8 cellular contexts compared by ENCODE assay signal in genomic region chr4:174521800-174522182, GRCh38. TPM values are rescaled to one million over a fixed set of nuclear protein-coding genes. Genes with fewer than 3 reads are reported as not detected.
A peak's percentile ranks its signal among the peaks of the same experiment; 100 is the strongest.
DNase-seq lines count a peak whose midpoint lies in the region; ATAC-seq and TF ChIP-seq lines count a peak whose summit lies in the region.

No MANE protein-coding gene starts in this region.

- TF ChIP-seq CTCF in PC-9 (conservative IDR thresholded peaks at IDR 0.05) (no peak), coronary artery (IDR thresholded peaks at IDR 0.05) (no peak)

- H3F3A ChIP-seq in PC-9 (ENCODE audit: insufficient read depth, low read depth) = no peaks in the 10 kb centered on the region

- H3K4me1 ChIP-seq in PC-9 (replicated peaks; ENCODE audit: insufficient read depth) (no peaks in the 10 kb centered on the region), mesodermal cell (ENCODE audit: control insufficient read depth, insufficient read depth, low read length, poor library complexity, severe bottlenecking) (no peaks in the 10 kb centered on the region), aorta (ENCODE audit: control insufficient read depth in 1 of 2, insufficient read depth in 2 of 2, low read length in 2 of 2) (no peaks in the 10 kb centered on the region)

- intact Hi-C loops in PC-9 (cut with micrococcal nuclease; ENCODE audit: unreplicated experiment) (loop anchor here (2.0 to 5.0 kb wide), 2 partner anchors 157 to 191 kb away; no protein-coding TSS in a partner anchor), aorta (cut with DNase I) (no loop called here)

- no peaks in the 10 kb centered on the region for H3K9me3 ChIP-seq in PC-9 (ENCODE audit: insufficient read depth, low read depth)
- H3K9me3 ChIP-seq in mesodermal cell (ENCODE audit: control insufficient read depth, low read length) = no peaks in the 10 kb centered on the region
- H3K9me3 ChIP-seq in aorta (ENCODE audit: control insufficient read depth, low read length) = no peaks in the 10 kb centered on the region

- ATAC-seq in HG02973 (IDR thresholded peaks at IDR 0.05; ENCODE audit: unreplicated experiment) = peak; percentile 27
- no peak for ATAC-seq in aorta (ENCODE audit: low FRiP score)

- CTCF ChIA-PET in PC-9 (lab: Charles Lee) = interaction anchor here (1.0 kb wide), 1 partner anchor 110 kb away, joined by 3 read pairs; no protein-coding TSS in a partner anchor

- WGBS in mesodermal cell (ENCODE audit: insufficient coverage in 2 of 2), 2 experiments = 24 to 28% methylated on average over 6 to 12 of the region's 12 CpGs
- 10 to 13% methylated on average over 12 of the region's 12 CpGs for WGBS in aorta, 2 donors

- H3K36me3 ChIP-seq in PC-9 (ENCODE audit: low read depth) = no peaks in the 10 kb centered on the region
- no peaks in the 10 kb centered on the region for H3K36me3 ChIP-seq in mesodermal cell (ENCODE audit: control insufficient read depth, insufficient read depth, low read length)
- H3K36me3 ChIP-seq in aorta (ENCODE audit: control insufficient read depth in 1 of 2, insufficient read depth in 2 of 2, low read length in 1 of 2) = no peaks in the 10 kb centered on the region

- H3K4me3 ChIP-seq in PC-9 (peak overlapping the region; percentile 55; the same call in 1 of the 2 replicates), coronary artery (peak overlapping the region; percentile 75), mesodermal cell (ENCODE audit: extremely low read depth, insufficient read depth, low read length, poor library complexity, severe bottlenecking) (peak overlapping the region; percentile 49), aorta (ENCODE audit: low read length in 2 of 2) (peak overlapping the region; percentile 56 to 61)

- H4K20me1 ChIP-seq in PC-9 (ENCODE audit: insufficient read depth) = no peaks in the 10 kb centered on the region

- H3K79me2 ChIP-seq in PC-9 (ENCODE audit: low read depth) = no peaks in the 10 kb centered on the region

- H2AFZ ChIP-seq in PC-9 = peak overlapping the region; percentile 78

- H3K9me2 ChIP-seq in PC-9 (ENCODE audit: insufficient read depth) = no peaks in the 10 kb centered on the region

- H3K27ac ChIP-seq in PC-9 = no peak overlapping the region
- peak overlapping the region in 1 of 2 donors; percentile 42 for H3K27ac ChIP-seq in coronary artery
- H3K27ac ChIP-seq in mesodermal cell (ENCODE audit: low read depth, low read length, severe bottlenecking) = no peak overlapping the region
- H3K27ac ChIP-seq in aorta (ENCODE audit: low read depth in 1 of 2, low read length in 2 of 2) = no peak overlapping the region

- H3K27me3 ChIP-seq in PC-9 (ENCODE audit: insufficient read depth, low read depth) (no peaks in the 10 kb centered on the region), aorta (ENCODE audit: control insufficient read depth in 1 of 2, insufficient read depth in 2 of 2, low read length in 1 of 2) (no peaks in the 10 kb centered on the region)

- POLR2A ChIA-PET in PC-9 (lab: Charles Lee; ENCODE audit: unreplicated experiment) = no interaction called here

- DNase-seq in activated gamma-delta T cell treated with Interleukin-2 at 50 U/mL for 16 hours = peak; percentile 9
- no peak for DNase-seq in activated gamma-delta T cell (lab: John Stamatoyannopoulos, UW)
- peak in 1 of 2 experiments; percentile 27 for DNase-seq in PC-9
- no peak for DNase-seq in coronary artery (ENCODE audit: low spot score)
- DNase-seq in aorta = peak in 1 of 2 donors; percentile 63
- no peak for DNase-seq in NCI-H446 (lab: John Stamatoyannopoulos, UW)

- no TSS peak for BruUV-seq in PC-9 (replicated peaks; lab: Mats Ljungman, UMichigan)

- H3K4me2 ChIP-seq in PC-9 = peak overlapping the region; percentile 82

RNA-seq across cellular contexts. Expression of gene HPGD, which starts 0.5 kb away (rescaled TPM):
- total RNA-seq in PC-9 (2021) (0.96 and 1.7 TPM in 2 replicates), aorta (1 to 10 TPM; 5.2 to 9.7 TPM)
- polyA plus RNA-seq in mesodermal cell (2013, experiment 1 of 2) = 2.1 TPM
- 3.1 TPM for polyA plus RNA-seq in mesodermal cell (2013, experiment 2 of 2)
- 10 to 100 TPM in 1 of 2 donors, 1 to 10 TPM in 1; 1.6 to 89.7 TPM for polyA plus RNA-seq in aorta
